In the genomic region with DNA sequence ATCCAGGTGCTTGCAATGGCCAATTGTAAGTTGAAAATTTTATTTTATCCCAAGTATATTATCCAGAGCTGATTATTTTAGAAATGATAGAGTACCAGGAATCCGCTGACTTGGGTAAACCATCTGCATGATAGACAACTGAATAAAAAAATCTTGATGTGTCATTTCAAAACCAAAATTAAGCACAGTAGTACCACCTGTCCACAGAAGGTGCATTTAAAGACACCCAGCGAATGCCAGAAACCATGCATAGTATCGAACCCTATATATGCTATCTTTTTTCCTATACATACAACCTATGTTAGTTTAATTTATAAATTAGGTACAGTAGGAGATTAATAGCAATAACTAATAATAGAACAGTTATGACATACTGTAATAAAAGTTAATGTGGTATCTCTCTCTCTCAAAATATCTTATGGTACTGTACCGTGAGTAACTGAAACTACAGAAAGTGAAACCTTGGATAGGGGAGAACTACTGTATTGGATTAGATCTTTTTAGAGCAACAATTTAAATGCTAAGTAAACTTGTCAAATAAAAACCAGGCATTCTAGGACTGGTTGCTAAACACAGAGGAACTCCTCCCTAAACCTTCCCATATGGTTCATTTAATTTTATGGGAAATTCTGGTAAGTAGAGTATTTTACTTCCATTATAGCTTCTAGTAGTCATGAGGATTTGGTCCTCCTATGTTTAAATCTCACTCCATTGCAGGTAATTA, we compare ENCODE assay signal across 10 cellular contexts. TPM values are rescaled to one million over a fixed set of nuclear protein-coding genes. Genes with fewer than 3 reads are reported as not detected.
DNase-seq lines count a peak whose midpoint lies in the region; ATAC-seq, FAIRE-seq and TF ChIP-seq lines count a peak whose summit lies in the region.
"Had no signal": no experiment of that assay in that cellular context is flagged by ENCODE, and none has a peak within 500 bp of the region (broad histone marks: within the 10 kb centered on the region; RNA-seq: fewer than 3 reads in every experiment).

No MANE protein-coding gene starts in this region.

- H3K27me3 Mint-ChIP-seq in naive B cell, result no peaks in the 10 kb centered on the region

- H3K9me3 Mint-ChIP-seq in naive B cell, result no peaks in the 10 kb centered on the region

- ATAC-seq in GM21717 (IDR thresholded peaks at IDR 0.05; ENCODE audit: unreplicated experiment), result peak; percentile 38
- peak; percentile 53 for ATAC-seq in SK-N-SH treated with all-trans-retinoic acid at 6 μM for 48 hours
- ATAC-seq in naive B cell (ENCODE audit: low read depth in 2 of 2), result peak in 1 of 2 donors; percentile 32
- ATAC-seq in left ventricle myocardium superior, result no peak

- H3K4me3 Mint-ChIP-seq in naive B cell, result peak overlapping the region in 5 of 8 donors; percentile 16 to 62 (median 37)

- intact Hi-C loops in left ventricle myocardium superior (cut with micrococcal nuclease), result no loop called here

- peak overlapping the region in 2 of 6 donors; percentile 12 to 71 for H3K27ac Mint-ChIP-seq in naive B cell

- no peak for DNase-seq in GM18507 (ENCODE audit: extremely low spot score, insufficient read length, low read depth)
- DNase-seq in naive B cell, result no peak
- no peak for DNase-seq in hepatic stellate cell (ENCODE audit: low spot score)
- DNase-seq in left ventricle myocardium superior, result no peak
- no peak for DNase-seq in GF-D8 (lab: John Stamatoyannopoulos, UW)
- DNase-seq: activated effector memory CD4-positive, alpha-beta T cell treated with Interleukin-2 at 50 U/mL for 16 hours; SW 1271 had no signal

- H3K36me3 Mint-ChIP-seq in naive B cell, result no peaks in the 10 kb centered on the region

- H3K4me1 Mint-ChIP-seq in naive B cell, result peaks cover 5 to 7% (median 6%) of the 10 kb centered on the region in 3 donors

- FAIRE-seq in GM18507 (lab: Jason Lieb, UNC), result peak; percentile 5
- FAIRE-seq: G401.6 had no signal

TF ChIP-seq in SK-N-SH treated with all-trans-retinoic acid at 6 μM for 48 hours, 23 proteins besides CTCF, POLR2A, EP300 and RAD21:
- no peak for TF ChIP-seq CSDC2 (CRISPR knock-in tag; IDR thresholded peaks at IDR 0.05)

RNA-seq across cellular contexts. Expression of gene NEIL3, which starts 6.3 kb away (rescaled TPM):
- under 1 TPM in 1 of 6 donors, not detected in 5; 0.13 TPM for polyA plus RNA-seq in naive B cell (ENCODE audit: low read depth in 6 of 6)
- total RNA-seq in left ventricle myocardium superior, result 0.10 TPM
